ENCODE assay signal across 12 cellular contexts in the genomic region with DNA sequence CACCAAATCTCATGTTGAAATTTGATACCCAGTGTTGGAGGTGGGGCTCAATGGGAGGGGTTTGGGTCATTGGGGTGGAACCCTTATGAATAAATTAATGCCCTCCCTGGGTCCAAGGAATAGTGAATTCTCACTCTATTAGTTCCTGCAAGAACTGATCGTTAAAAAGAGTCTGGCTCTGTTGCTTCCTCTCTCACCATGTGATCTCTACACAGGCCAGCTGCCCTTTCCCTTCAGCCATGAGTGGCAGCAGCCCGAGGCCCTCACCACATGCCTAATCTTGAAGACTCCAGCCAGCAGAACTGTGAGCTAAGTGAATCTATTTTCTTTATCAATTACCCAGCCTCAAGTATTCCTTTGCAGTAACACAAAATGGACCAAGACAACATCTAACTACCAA.
"Had no signal": no experiment of that assay in that cellular context is flagged by ENCODE, and none has a peak within 500 bp of the region (broad histone marks: within the 10 kb centered on the region; RNA-seq: fewer than 3 reads in every experiment).

No MANE protein-coding gene starts in this region.

- H3K27me3 ChIP-seq: heart right ventricle, neural progenitor cell, right lobe of liver, suprapubic skin had no signal

- ATAC-seq: heart right ventricle, left colon, right lobe of liver had no signal

- DNase-seq: activated CD4-positive, alpha-beta T cell treated with anti-CD3 and anti-CD28 coated beads, Interleukin-2, amount 50 U/mL, for 4 hours; activated CD4-positive, CD25-positive, alpha-beta regulatory T cell treated with anti-CD3 and anti-CD28 coated beads, Interleukin-2, amount 50 U/mL, for 72 hours; activated naive CD4-positive, alpha-beta T cell treated with Interleukin-2 at 50 U/mL for 16 hours; activated T-cell treated with anti-CD3 and anti-CD28 coated beads for 4 hours; anterior cingulate cortex; effector memory CD4-positive, alpha-beta T cell; heart right ventricle; left colon; midbrain; right lobe of liver had no signal

- H3K4me3 ChIP-seq: heart right ventricle, neural progenitor cell, right lobe of liver, suprapubic skin had no signal

- H3K4me1 ChIP-seq: heart right ventricle, neural progenitor cell, right lobe of liver had no signal

- H3K36me3 ChIP-seq: heart right ventricle, neural progenitor cell, right lobe of liver, suprapubic skin had no signal

- H3K27ac ChIP-seq: heart right ventricle, neural progenitor cell, right lobe of liver, suprapubic skin had no signal

- H3K9me3 ChIP-seq: heart right ventricle, right lobe of liver, suprapubic skin had no signal
